In genomic region chr6:163625265-163625664, GRCh38 we compare ENCODE assay signal across 32 cellular contexts.
"Had no signal": no experiment of that assay in that cellular context is flagged by ENCODE, and none has a peak within 500 bp of the region (broad histone marks: within the 10 kb centered on the region; RNA-seq: fewer than 3 reads in every experiment).

No MANE protein-coding gene starts in this region.

- H3K4me1 ChIP-seq: adrenal gland had no signal

- H3K27ac ChIP-seq: adrenal gland, cardiac muscle cell, WERI-Rb-1 had no signal

- FAIRE-seq: bronchial epithelial cell had no signal

- H3K36me3 ChIP-seq: adrenal gland, cardiac muscle cell, WERI-Rb-1 had no signal

- DNase-seq: activated CD4-positive, alpha-beta memory T cell treated with anti-CD3 and anti-CD28 coated beads, Interleukin-2, amount 10 ng/mL, durations not matched to agents 7 days and 5 days; activated CD4-positive, alpha-beta T cell treated with anti-CD3 and anti-CD28 coated beads for 1 hour; activated CD4-positive, alpha-beta T cell treated with anti-CD3 and anti-CD28 coated beads for 36 hours; activated CD4-positive, alpha-beta T cell treated with anti-CD3 and anti-CD28 coated beads for 48 hours; activated CD4-positive, alpha-beta T cell treated with anti-CD3 and anti-CD28 coated beads, Interleukin-2, amount 10 ng/mL, durations not matched to agents 7 days and 5 days; activated CD4-positive, alpha-beta T cell treated with anti-CD3 and anti-CD28 coated beads, Interleukin-2, amount 50 U/mL, for 48 hours; activated CD4-positive, CD25-positive, alpha-beta regulatory T cell; activated CD8-positive, alpha-beta memory T cell treated with anti-CD3 and anti-CD28 coated beads for 24 hours; activated CD8-positive, alpha-beta memory T cell treated with anti-CD3 and anti-CD28 coated beads, Interleukin-2, amount 10 ng/mL, durations not matched to agents 7 days and 5 days; activated CD8-positive, alpha-beta memory T cell treated with anti-CD3 and anti-CD28 coated beads, Interleukin-2, amount 50 U/mL, for 48 hours; activated CD8-positive, alpha-beta T cell treated with anti-CD3 and anti-CD28 coated beads, Interleukin-2, amount 10 ng/mL, durations not matched to agents 7 days and 5 days; activated effector memory CD4-positive, alpha-beta T cell treated with anti-CD3 and anti-CD28 coated beads, Interleukin-2, amount 50 U/mL, for 16 hours; activated gamma-delta T cell treated with Interleukin-2 at 50 U/mL for 16 hours; activated naive CD4-positive, alpha-beta T cell; activated naive CD4-positive, alpha-beta T cell treated with anti-CD3 and anti-CD28 coated beads for 36 hours; activated naive CD4-positive, alpha-beta T cell treated with anti-CD3 and anti-CD28 coated beads, Interleukin-2, amount 50 U/mL, for 16 hours; activated naive CD8-positive, alpha-beta T cell treated with anti-CD3 and anti-CD28 coated beads for 36 hours; activated T-cell treated with anti-CD3 and anti-CD28 coated beads, Interleukin-2, amount 50 U/mL, for 24 hours; activated T-cell treated with anti-CD3 and anti-CD28 coated beads, Interleukin-2, amount 50 U/mL, for 48 hours; adrenal gland; amniotic stem cell; aorta; central memory CD4-positive, alpha-beta T cell; T-helper 1 cell; T-helper 2 cell; T-helper 9 cell; WERI-Rb-1 had no signal

- H3K9me3 ChIP-seq: adrenal gland had no signal

- H3K4me3 ChIP-seq: adrenal gland, cardiac muscle cell had no signal

- ATAC-seq: activated CD4-positive, alpha-beta T cell treated with anti-CD3 and anti-CD28 coated beads for 36 hours; activated CD4-positive, CD25-positive, alpha-beta regulatory T cell treated with anti-CD3 and anti-CD28 coated beads, Interleukin-2, amount 50 U/mL, for 24 hours; activated CD8-positive, alpha-beta memory T cell treated with anti-CD3 and anti-CD28 coated beads, Interleukin-2, amount 10 ng/mL, durations not matched to agents 7 days and 5 days; activated CD8-positive, alpha-beta T cell treated with anti-CD3 and anti-CD28 coated beads, Interleukin-2, amount 10 ng/mL, durations not matched to agents 7 days and 5 days; activated naive CD4-positive, alpha-beta T cell treated with anti-CD3 and anti-CD28 coated beads, Interleukin-2, amount 50 U/mL, for 72 hours; WTC11 had no signal

- H3K27me3 ChIP-seq: cardiac muscle cell had no signal
